11 cellular contexts compared by ENCODE assay signal in the genomic region with DNA sequence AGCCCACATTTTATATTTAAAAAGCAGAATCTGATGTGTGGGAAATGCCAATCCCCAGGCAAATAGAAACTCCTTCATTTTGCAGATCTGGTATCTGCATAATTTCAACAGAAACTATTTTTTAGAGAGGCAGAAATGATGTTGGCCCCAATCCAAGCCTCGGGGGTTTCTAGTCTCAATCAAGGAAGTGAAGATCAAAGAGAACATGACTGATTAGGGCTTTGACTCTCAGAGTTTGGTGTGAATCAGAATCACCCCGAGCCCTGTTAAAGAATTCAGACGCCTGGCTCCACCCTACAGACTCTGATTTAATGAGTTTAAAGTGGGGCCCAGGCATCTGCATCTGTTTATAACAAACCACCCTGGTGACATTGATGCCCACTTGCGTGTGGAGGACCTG. TPM values are rescaled to one million over a fixed set of nuclear protein-coding genes. Genes with fewer than 3 reads are reported as not detected.
DNase-seq lines count a peak whose midpoint lies in the region; ATAC-seq and TF ChIP-seq lines count a peak whose summit lies in the region.
"Had no signal": no experiment of that assay in that cellular context is flagged by ENCODE, and none has a peak within 500 bp of the region (broad histone marks: within the 10 kb centered on the region; RNA-seq: fewer than 3 reads in every experiment).

No MANE protein-coding gene starts in this region.

- H3K27me3 ChIP-seq in foreskin keratinocyte, result no peaks in the 10 kb centered on the region
- H3K27me3 ChIP-seq in neuronal stem cell (ENCODE audit: control insufficient read depth in 3 of 3, insufficient read depth in 3 of 3, low read depth in 1 of 3, low read length in 3 of 3), result no peaks in the 10 kb centered on the region
- H3K27me3 ChIP-seq: SJSA1 had no signal

- no peak overlapping the region for H2BK12ac ChIP-seq in neuronal stem cell (ENCODE audit: low read length)

- H3K27me3 Mint-ChIP-seq in glutamatergic neuron (ENCODE audit: unreplicated experiment), result peaks cover 2% of the 10 kb centered on the region

- H4K8ac ChIP-seq in neuronal stem cell (ENCODE audit: low read depth, low read length), result no peak overlapping the region

- no CpG with 5 or more reads among the region's 4 CpGs for WGBS in neuronal stem cell (ENCODE audit: extremely low coverage in 2 of 2, insufficient read length in 2 of 2, insufficient replicate concordance in 1 of 2), 2 donors

- DNase-seq in activated effector memory CD4-positive, alpha-beta T cell treated with anti-CD3 and anti-CD28 coated beads, Interleukin-2, amount 50 U/mL, for 16 hours, result peak; percentile 75
- no peak for DNase-seq in activated effector memory CD4-positive, alpha-beta T cell treated with Interleukin-2 at 50 U/mL for 16 hours
- DNase-seq in activated CD8-positive, alpha-beta memory T cell treated with anti-CD3 and anti-CD28 coated beads for 4 hours (ENCODE audit: low read depth in 2 of 2), result peak; percentile 2 to 14
- DNase-seq in foreskin keratinocyte (peak in 1 of 2 donors; percentile 44), glutamatergic neuron (no peak), neuronal stem cell (ENCODE audit: low spot score) (no peak), NCI-H82 treated with DMSO at 0.1 percent for 48 hours (lab: John Stamatoyannopoulos, UW; ENCODE audit: unreplicated experiment) (no peak)
- DNase-seq in stimulated activated naive CD4-positive, alpha-beta T cell treated with Interleukin-2 at 50 U/mL for 16 hours (lab: John Stamatoyannopoulos, UW), result peak; percentile 20
- DNase-seq: kidney glomerular epithelial cell, NCI-H2029 treated with DMSO at 0.1 percent for 48 hours had no signal

- H3K4me3 ChIP-seq in neuronal stem cell (ENCODE audit: low read length in 2 of 2), result no peak overlapping the region
- H3K4me3 ChIP-seq: SJSA1 had no signal

- no peak overlapping the region for H2BK120ac ChIP-seq in neuronal stem cell (ENCODE audit: low read depth, low read length)

- H3K9me3 ChIP-seq in neuronal stem cell (replicated peaks in 1 of 2; ENCODE audit: control insufficient read depth in 2 of 2, insufficient read depth in 1 of 2, low read depth in 1 of 2, low read length in 2 of 2), result no peaks in the 10 kb centered on the region
- H3K9me3 ChIP-seq: SJSA1 had no signal

- H3K23ac ChIP-seq in neuronal stem cell (ENCODE audit: low read depth, low read length, poor library complexity), result no peak overlapping the region

- H3K9ac ChIP-seq in neuronal stem cell (ENCODE audit: low read depth, low read length, poor library complexity), result no peak overlapping the region

- no peaks in the 10 kb centered on the region for H3K79me1 ChIP-seq in neuronal stem cell (ENCODE audit: low read depth, low read length)

- H3K14ac ChIP-seq in neuronal stem cell (ENCODE audit: low read length), result no peak overlapping the region

- no peak overlapping the region for H3K27ac Mint-ChIP-seq in glutamatergic neuron (ENCODE audit: unreplicated experiment)

- TF ChIP-seq CTCF in foreskin keratinocyte (conservative IDR thresholded peaks at IDR 0.05) (no peak), glutamatergic neuron (IDR thresholded peaks at IDR 0.05; ENCODE audit: partially characterized antibody, unreplicated experiment) (no peak)

- H2BK5ac ChIP-seq in neuronal stem cell (ENCODE audit: low read length), result no peak overlapping the region

- no peak overlapping the region for H3K4me3 Mint-ChIP-seq in glutamatergic neuron (ENCODE audit: unreplicated experiment)

- peaks cover 2% of the 10 kb centered on the region for H3K9me3 Mint-ChIP-seq in glutamatergic neuron (ENCODE audit: unreplicated experiment)

- no peak overlapping the region for H2BK15ac ChIP-seq in neuronal stem cell (ENCODE audit: low read length)

- no peaks in the 10 kb centered on the region for H3K4me1 Mint-ChIP-seq in glutamatergic neuron (ENCODE audit: low read depth, unreplicated experiment)

- H3K27ac ChIP-seq in foreskin keratinocyte, result peak overlapping the region; percentile 54
- H3K27ac ChIP-seq in neuronal stem cell (replicated peaks; ENCODE audit: low read length), result no peak overlapping the region
- H3K27ac ChIP-seq: SJSA1 had no signal

- H3K4me1 ChIP-seq in foreskin keratinocyte (peaks cover 5% of the 10 kb centered on the region), neuronal stem cell (ENCODE audit: control insufficient read depth in 2 of 2, insufficient read depth in 1 of 2, low read depth in 1 of 2, low read length in 2 of 2) (peaks cover 0 to 6% of the 10 kb centered on the region in 2 donors)

- H3K4ac ChIP-seq in neuronal stem cell (ENCODE audit: low read length), result no peak overlapping the region

- H3K18ac ChIP-seq in neuronal stem cell (ENCODE audit: low read length), result no peak overlapping the region

- no peak overlapping the region for H3K4me2 ChIP-seq in neuronal stem cell (ENCODE audit: insufficient read depth, low read length, poor library complexity, severe bottlenecking)

- H2AFZ ChIP-seq in neuronal stem cell (ENCODE audit: low read length), result no peak overlapping the region

- ATAC-seq in foreskin keratinocyte, result peak; percentile 68

- H3K36me3 Mint-ChIP-seq in glutamatergic neuron (ENCODE audit: unreplicated experiment), result no peaks in the 10 kb centered on the region

- H3K36me3 ChIP-seq in neuronal stem cell (replicated peaks in 1 of 2; ENCODE audit: control insufficient read depth in 2 of 2, insufficient read depth in 2 of 2, low read length in 2 of 2), result no peaks in the 10 kb centered on the region
- H3K36me3 ChIP-seq: SJSA1 had no signal

- no peak overlapping the region for H2AK5ac ChIP-seq in neuronal stem cell (ENCODE audit: low read depth, low read length)

- H4K91ac ChIP-seq in neuronal stem cell (ENCODE audit: low read depth, low read length, poor library complexity), result no peak overlapping the region

RNA-seq across cellular contexts. Expression of gene UBE2H, which starts 36.7 kb away (rescaled TPM):
- 50.2 and 55.0 TPM in 2 replicates for total RNA-seq in foreskin keratinocyte
- 27.3 and 27.5 TPM in 2 replicates for polyA plus RNA-seq in foreskin keratinocyte
- total RNA-seq in glutamatergic neuron (ENCODE audit: unreplicated experiment), result 100 TPM
- 114 TPM for polyA plus RNA-seq in neuronal stem cell (2013, experiment 1 of 2)
- 116 TPM for polyA plus RNA-seq in neuronal stem cell (2013, experiment 2 of 2)

Comparison
In these comparisons a context has a peak if more than half of its experiments do, and no peak if none do; other contexts are left out.
1. DNase-seq: peak in activated effector memory CD4-positive, alpha-beta T cell treated with anti-CD3 and anti-CD28 coated beads, Interleukin-2, amount 50 U/mL, for 16 hours (single experiment), activated CD8-positive, alpha-beta memory T cell treated with anti-CD3 and anti-CD28 coated beads for 4 hours (2 of 2) and stimulated activated naive CD4-positive, alpha-beta T cell treated with Interleukin-2 at 50 U/mL for 16 hours (single experiment); none in activated effector memory CD4-positive, alpha-beta T cell treated with Interleukin-2 at 50 U/mL for 16 hours (single experiment), glutamatergic neuron (single experiment), neuronal stem cell (single experiment) and NCI-H82 treated with DMSO at 0.1 percent for 48 hours (single experiment).